8 cellular contexts compared by ENCODE assay signal in genomic region chr15:59373215-59373614, GRCh38. TPM values are rescaled to one million over a fixed set of nuclear protein-coding genes. Genes with fewer than 3 reads are reported as not detected.
A peak's percentile ranks its signal among the peaks of the same experiment; 100 is the strongest.
DNase-seq lines count a peak whose midpoint lies in the region; ATAC-seq and TF ChIP-seq lines count a peak whose summit lies in the region.

No MANE protein-coding gene starts in this region.

- H3K27ac ChIP-seq in SU-DHL-6 (ENCODE audit: low read depth, low read length): peak overlapping the region; percentile 92
- H3K27ac ChIP-seq in rectal smooth muscle tissue (ENCODE audit: low read depth, low read length): peak overlapping the region; percentile 95

- H3K4me2 ChIP-seq in SU-DHL-6 (ENCODE audit: low read depth, low read length, poor library complexity, severe bottlenecking): peak overlapping the region; percentile 100

- H3K79me2 ChIP-seq in SU-DHL-6 (ENCODE audit: insufficient read depth, low read length): peaks cover 92% of the 10 kb centered on the region

- TF ChIP-seq CTCF in SU-DHL-6 (IDR thresholded peaks at IDR 0.05; ENCODE audit: insufficient read depth, low read length, poor library complexity, severe bottlenecking): no peak
- TF ChIP-seq CTCF in fibroblast of villous mesenchyme (IDR thresholded peaks at IDR 0.05; ENCODE audit: insufficient read depth, low read depth, low read length): no peak

- H3F3A ChIP-seq in SU-DHL-6 (ENCODE audit: insufficient read depth): peaks cover 57% of the 10 kb centered on the region

- H3K9me3 ChIP-seq in ES-I3 (ENCODE audit: control insufficient read depth, insufficient read depth, low read length): no peaks in the 10 kb centered on the region
- H3K9me3 ChIP-seq in SU-DHL-6 (ENCODE audit: insufficient read depth, low read length): no peaks in the 10 kb centered on the region

- no peaks in the 10 kb centered on the region for H3K27me3 ChIP-seq in SU-DHL-6 (ENCODE audit: low read length)
- no peaks in the 10 kb centered on the region for H3K27me3 ChIP-seq in rectal smooth muscle tissue (ENCODE audit: control insufficient read depth, insufficient read depth, low read length)

- H2AFZ ChIP-seq in SU-DHL-6 (ENCODE audit: low read depth, low read length, severe bottlenecking): no peak overlapping the region

- no peaks in the 10 kb centered on the region for H3K9me2 ChIP-seq in SU-DHL-6 (replicated peaks; ENCODE audit: insufficient read depth, low read length)

- H4K20me1 ChIP-seq in SU-DHL-6 (ENCODE audit: low read depth, low read length): 0 out of 2 replicates have a peak, but pooled peaks cover 8% of the 10 kb centered on the region

- peak overlapping the region; percentile 80 for H3K4me3 ChIP-seq in SU-DHL-6 (ENCODE audit: insufficient read depth, low read length, poor library complexity, severe bottlenecking)
- H3K4me3 ChIP-seq in fibroblast of villous mesenchyme (ENCODE audit: low read depth, low read length): peak overlapping the region; percentile 84
- H3K4me3 ChIP-seq in rectal smooth muscle tissue (ENCODE audit: low read length): peak overlapping the region; percentile 86

- peaks cover 5% of the 10 kb centered on the region; the same call in 1 of the 2 replicates for H3K4me1 ChIP-seq in ES-I3 (ENCODE audit: insufficient read depth, low read length)
- H3K4me1 ChIP-seq in rectal smooth muscle tissue (ENCODE audit: control insufficient read depth, insufficient read depth, low read length): no peaks in the 10 kb centered on the region

- no peak for ATAC-seq in GM21737 (IDR thresholded peaks at IDR 0.05; ENCODE audit: unreplicated experiment)

- no peak for DNase-seq in fibroblast of villous mesenchyme (ENCODE audit: low read depth)
- no peak for DNase-seq in amniotic stem cell (lab: John Stamatoyannopoulos, UW)
- DNase-seq in stimulated activated CD4-positive, alpha-beta T cell treated with anti-CD3 and anti-CD28 coated beads, Interleukin-2, amount 100 ng/mL, for 24 hours: no peak
- no peak for DNase-seq in NCI-H510A (lab: John Stamatoyannopoulos, UW)

- H3K9ac ChIP-seq in ES-I3 (ENCODE audit: low read depth, low read length) (peak overlapping the region; percentile 88), SU-DHL-6 (ENCODE audit: low read length) (peak overlapping the region; percentile 92), rectal smooth muscle tissue (ENCODE audit: low read length) (peak overlapping the region; percentile 52)

- H3K36me3 ChIP-seq in ES-I3 (ENCODE audit: insufficient read depth, low read length) (no peaks in the 10 kb centered on the region), SU-DHL-6 (ENCODE audit: low read length) (peaks cover 11% of the 10 kb centered on the region), rectal smooth muscle tissue (ENCODE audit: control insufficient read depth, insufficient read depth, low read length) (no peaks in the 10 kb centered on the region)

RNA-seq across cellular contexts. Expression of gene MYO1E, which starts 0.5 kb away (rescaled TPM):
- 107 and 123 TPM in 2 replicates for total RNA-seq in fibroblast of villous mesenchyme
